8 cellular contexts compared by ENCODE assay signal in genomic region chr22:23751441-23751996, GRCh38. TPM values are rescaled to one million over a fixed set of nuclear protein-coding genes. Genes with fewer than 3 reads are reported as not detected.
DNase-seq lines count a peak whose midpoint lies in the region; ATAC-seq and TF ChIP-seq lines count a peak whose summit lies in the region.

No MANE protein-coding gene starts in this region.

- TF ChIP-seq CTCF in brain (conservative IDR thresholded peaks at IDR 0.05) (no peak), kidney epithelial cell (IDR thresholded peaks at IDR 0.05; ENCODE audit: insufficient read depth, low read length, poor library complexity, severe bottlenecking) (no peak)

- no peaks in the 10 kb centered on the region for H3K9me3 ChIP-seq in HUES6 (ENCODE audit: control insufficient read depth, insufficient read depth, low read depth, low read length)

- H3K4me1 Mint-ChIP-seq in brain = peaks cover 38% of the 10 kb centered on the region

- H3K36me3 ChIP-seq in HUES6 (ENCODE audit: control insufficient read depth, insufficient read depth, low read length) (no peaks in the 10 kb centered on the region), kidney epithelial cell (ENCODE audit: control insufficient read depth, insufficient read depth, low read length) (no peaks in the 10 kb centered on the region)

- DNase-seq in NOMO-1 treated with DMSO at 0.1 percent for 48 hours (lab: John Stamatoyannopoulos, UW; ENCODE audit: unreplicated experiment) (peak; percentile 39), NOMO-1 (lab: John Stamatoyannopoulos, UW; ENCODE audit: unreplicated experiment in 2 of 2) (no peak), kidney epithelial cell (ENCODE audit: low read depth) (no peak), superior temporal gyrus (ENCODE audit: extremely low spot score) (peak; percentile 22), D341Med (ENCODE audit: low spot score) (no peak)

- H3K27ac ChIP-seq in HUES6 (ENCODE audit: low read depth, low read length) = peak overlapping the region; percentile 82

- H3K4me1 ChIP-seq in HUES6 (ENCODE audit: control insufficient read depth, insufficient read depth, low read length) = peaks cover 9% of the 10 kb centered on the region

- H3K9me3 Mint-ChIP-seq in brain = peaks cover 0 to 6% (median 0%) of the 10 kb centered on the region in 5 experiments

- H3K36me3 Mint-ChIP-seq in brain = peaks cover 12% of the 10 kb centered on the region

- H3K9ac ChIP-seq in HUES6 (ENCODE audit: low read length) = peak overlapping the region; percentile 87

- peak overlapping the region; percentile 83 to 89 (median 86) for H3K4me3 Mint-ChIP-seq in brain

- H3K27me3 Mint-ChIP-seq in brain = no peaks in the 10 kb centered on the region

- H3K27ac Mint-ChIP-seq in brain = peak overlapping the region in 4 of 5 experiments; percentile 85 to 94 (median 90)

- H3K4me3 ChIP-seq in HUES6 (ENCODE audit: low read depth, low read length) (peak overlapping the region; percentile 98), kidney epithelial cell (ENCODE audit: low read depth, low read length) (peak overlapping the region; percentile 75)

- no peak for ATAC-seq in GM18861 (IDR thresholded peaks at IDR 0.05; ENCODE audit: unreplicated experiment)

- H3K27me3 ChIP-seq in HUES6 (ENCODE audit: control insufficient read depth, insufficient read depth, low read length) (no peaks in the 10 kb centered on the region), kidney epithelial cell (ENCODE audit: control insufficient read depth, insufficient read depth, low read length) (no peaks in the 10 kb centered on the region)

RNA-seq across cellular contexts. Expression of gene ZNF70, which starts 0.6 kb away (rescaled TPM):
- polyA plus RNA-seq in brain (ENCODE audit: insufficient read depth, low read depth, low replicate concordance) = 1.6 TPM
- total RNA-seq in kidney epithelial cell = 4.1 and 4.7 TPM in 2 replicates

RNA-seq across cellular contexts. Expression of gene VPREB3, which starts 2.7 kb away (rescaled TPM):
- polyA plus RNA-seq in brain (ENCODE audit: insufficient read depth, low read depth, low replicate concordance) = 2.7 TPM
- not detected in 2 replicates for total RNA-seq in kidney epithelial cell

RNA-seq across cellular contexts. Expression of gene C22orf15, which starts 11.3 kb away (rescaled TPM):
- not detected for polyA plus RNA-seq in brain (ENCODE audit: insufficient read depth, low read depth, low replicate concordance)
- total RNA-seq in kidney epithelial cell = 0.34 TPM in 1 of 2 replicates, not detected in the other

RNA-seq across cellular contexts. Expression of gene CHCHD10, which starts 16.3 kb away (rescaled TPM):
- polyA plus RNA-seq in brain (ENCODE audit: insufficient read depth, low read depth, low replicate concordance) = 332 TPM
- total RNA-seq in kidney epithelial cell = 13.5 and 21.0 TPM in 2 replicates

RNA-seq across cellular contexts. Expression of gene MMP11, which starts 21.1 kb away (rescaled TPM):
- 8.4 TPM for polyA plus RNA-seq in brain (ENCODE audit: insufficient read depth, low read depth, low replicate concordance)
- 41.9 and 48.9 TPM in 2 replicates for total RNA-seq in kidney epithelial cell

Comparison
In these comparisons a context has a peak if more than half of its experiments do, and no peak if none do; other contexts are left out.
1. DNase-seq: peak in NOMO-1 treated with DMSO at 0.1 percent for 48 hours (single experiment) and superior temporal gyrus (single experiment); none in NOMO-1 (0 of 2), kidney epithelial cell (single experiment) and D341Med (single experiment).